28 cellular contexts compared by ENCODE assay signal in genomic region chr16:86325895-86326294, GRCh38.
"Had no signal": no experiment of that assay in that cellular context is flagged by ENCODE, and none has a peak within 500 bp of the region (broad histone marks: within the 10 kb centered on the region; RNA-seq: fewer than 3 reads in every experiment).

No MANE protein-coding gene starts in this region.

- H3K36me3 ChIP-seq: left lung, lower lobe of right lung, ovary, right atrium auricular region, stomach, thyroid gland, transverse colon, upper lobe of left lung had no signal

- H3K4me3 Mint-ChIP-seq: immature natural killer cell; mesothelial cell of epicardium; naive B cell; natural killer cell; stimulated activated naive B cell treated with anti-CD40 and anti-IgM and Interleukin-4, amounts not matched to agents 10 μg/mL and 1 μg/mL and 100 μg/mL, for 72 hours had no signal

- H3K36me3 Mint-ChIP-seq: immature natural killer cell; mesothelial cell of epicardium; naive B cell; natural killer cell; stimulated activated naive B cell treated with anti-CD40 and anti-IgM and Interleukin-4, amounts not matched to agents 10 μg/mL and 1 μg/mL and 100 μg/mL, for 72 hours had no signal

- H3K27ac Mint-ChIP-seq: immature natural killer cell; mesothelial cell of epicardium; natural killer cell; progenitor cell of endocrine pancreas; stimulated activated naive B cell treated with anti-CD40 and anti-IgM and Interleukin-4, amounts not matched to agents 10 μg/mL and 1 μg/mL and 100 μg/mL, for 72 hours had no signal

- H3K4me1 ChIP-seq: left lung, lower lobe of right lung, right atrium auricular region, stomach, testis, thyroid gland, transverse colon, upper lobe of left lung had no signal

- H3K4me1 Mint-ChIP-seq: immature natural killer cell, mesothelial cell of epicardium, naive B cell, natural killer cell had no signal

- FAIRE-seq: islet of Langerhans, kidney had no signal

- ATAC-seq: left colon; left lung; lower lobe of right lung; natural killer cell; sciatic nerve; stimulated activated naive B cell treated with anti-CD40 and anti-IgM and Interleukin-4, amounts not matched to agents 10 μg/mL and 1 μg/mL and 100 μg/mL, for 72 hours; stimulated activated naive CD8-positive, alpha-beta T cell treated with anti-CD3 and anti-CD28 coated beads, Interleukin-15, Interleukin-2, amounts not matched to agents 100 U/mL and 50 U/mL, for 24 hours had no signal

- H3K27ac ChIP-seq: left lung, lower lobe of right lung, ovary, right atrium auricular region, skin epidermis, stomach, testis, thyroid gland, transverse colon, upper lobe of left lung had no signal

- H3K9me3 ChIP-seq: lower lobe of right lung, ovary, testis, thyroid gland, transverse colon, upper lobe of left lung had no signal

- H3K27me3 ChIP-seq: ovary, right atrium auricular region, testis, thyroid gland, transverse colon, upper lobe of left lung had no signal

- H3K4me3 ChIP-seq: left lung, lower lobe of right lung, ovary, right atrium auricular region, skin epidermis, stomach, testis, thyroid gland, transverse colon, upper lobe of left lung had no signal

- DNase-seq: hypothalamus; immature natural killer cell; kidney; left colon; left lung; lower lobe of right lung; mammary epithelial cell; mesenchymal stem cell; naive B cell; natural killer cell; ovary; stimulated activated CD4-positive, alpha-beta T cell treated with anti-CD3 and anti-CD28 coated beads, Interleukin-12 subunit alpha, Interleukin-12 subunit beta, amount 100 ng/mL, for 4 hours; stimulated activated CD4-positive, alpha-beta T cell treated with anti-CD3 and anti-CD28 coated beads, Interleukin-15, amount 100 ng/mL, for 24 hours; stimulated activated CD4-positive, alpha-beta T cell treated with anti-CD3 and anti-CD28 coated beads, Interleukin-2, amount 100 ng/mL, for 24 hours; stimulated activated CD4-positive, alpha-beta T cell treated with anti-CD3 and anti-CD28 coated beads, Interleukin-4, amount 100 ng/mL, for 1 hour; stimulated activated naive B cell treated with anti-CD40 and anti-IgM and Interleukin-4, amounts not matched to agents 10 μg/mL and 1 μg/mL and 100 μg/mL, for 72 hours; stimulated activated naive CD8-positive, alpha-beta T cell treated with anti-CD3 and anti-CD28 coated beads, Interleukin-15, Interleukin-2, amounts not matched to agents 100 U/mL and 50 U/mL, for 24 hours; stomach; testis; thyroid gland; transverse colon; upper lobe of left lung had no signal

- H3K9me3 Mint-ChIP-seq: immature natural killer cell, natural killer cell had no signal
